17 cellular contexts compared by ENCODE assay signal in genomic region chr1:171642197-171642596, GRCh38. TPM values are rescaled to one million over a fixed set of nuclear protein-coding genes. Genes with fewer than 3 reads are reported as not detected.
DNase-seq lines count a peak whose midpoint lies in the region; ATAC-seq, FAIRE-seq and TF ChIP-seq lines count a peak whose summit lies in the region.
"Had no signal": no experiment of that assay in that cellular context is flagged by ENCODE, and none has a peak within 500 bp of the region (broad histone marks: within the 10 kb centered on the region; RNA-seq: fewer than 3 reads in every experiment).

No MANE protein-coding gene starts in this region.

- no peak for FAIRE-seq in K562 (lab: Jason Lieb, UNC)

- no peak overlapping the region for H3K27ac ChIP-seq in BLaER1
- H3K27ac ChIP-seq in HUES6 (ENCODE audit: low read depth, low read length), result peak overlapping the region; percentile 19; the same call in 1 of the 2 replicates
- H3K27ac ChIP-seq in K562 (ENCODE audit: extremely low read depth, low read depth, low read length), result no peak overlapping the region
- H3K27ac ChIP-seq in neural progenitor cell, result no peak overlapping the region
- no peak overlapping the region for H3K27ac ChIP-seq in hepatocyte
- H3K27ac ChIP-seq: BLaER1 treated with 17β-estradiol and CSF1 and Interleukin-3, amounts not matched to agents 10 nM and 100 nM had no signal

- no peak for ATAC-seq in K562

- DNase-seq in K562 (ENCODE audit: extremely low read depth in 1 of 4, low spot score in 3 of 4) (no peak), neural progenitor cell (ENCODE audit: low spot score) (no peak), MV-4-11 (lab: John Stamatoyannopoulos, UW) (no peak), hepatocyte (ENCODE audit: low spot score) (no peak), hippocampal formation (lab: John Stamatoyannopoulos, UW) (no peak)
- DNase-seq: 8988T; AML-193; Calu3; CD4-positive, CD25-positive, alpha-beta regulatory T cell; DMS 273 treated with DMSO at 0.1 percent for 48 hours; KBM-7 had no signal

- no peak overlapping the region for H3K27ac Mint-ChIP-seq in neural progenitor cell

- H3K4me3 Mint-ChIP-seq in neural progenitor cell, result no peak overlapping the region
- H3K4me3 Mint-ChIP-seq: CD4-positive, CD25-positive, alpha-beta regulatory T cell had no signal

- H3K9ac ChIP-seq in BLaER1, result no peak overlapping the region
- H3K9ac ChIP-seq in HUES6 (ENCODE audit: low read length), result peak overlapping the region; percentile 36
- no peak overlapping the region for H3K9ac ChIP-seq in K562 (ENCODE audit: insufficient read depth in 1 of 2, low read depth in 2 of 2, low read length in 2 of 2)
- no peak overlapping the region for H3K9ac ChIP-seq in neural progenitor cell

- no peaks in the 10 kb centered on the region for H3K9me3 Mint-ChIP-seq in neural progenitor cell

- H3K36me3 Mint-ChIP-seq in neural progenitor cell, result no peaks in the 10 kb centered on the region
- H3K36me3 Mint-ChIP-seq: CD4-positive, CD25-positive, alpha-beta regulatory T cell had no signal

- no peaks in the 10 kb centered on the region for H3K27me3 Mint-ChIP-seq in neural progenitor cell (ENCODE audit: insufficient read depth, low read depth)

- H3K4me1 Mint-ChIP-seq in neural progenitor cell, result peaks cover 10% of the 10 kb centered on the region

- no peak for TF ChIP-seq CTCF in K562 (IDR thresholded peaks at IDR 0.05 in 2 of 3, conservative IDR thresholded peaks at IDR 0.05 in 1 of 3; ENCODE audit: insufficient read depth in 2 of 3, low read depth in 1 of 3, low read length in 3 of 3)
- no peak for TF ChIP-seq CTCF in neural progenitor cell (IDR thresholded peaks at IDR 0.05)
- no peak for TF ChIP-seq CTCF in hepatocyte (IDR thresholded peaks at IDR 0.05; ENCODE audit: poor library complexity)

- TF ChIP-seq POLR2A in K562 (conservative IDR thresholded peaks at IDR 0.05), result no peak

- H3K4me1 ChIP-seq in BLaER1, result peaks cover 18% of the 10 kb centered on the region
- peaks cover 24% of the 10 kb centered on the region for H3K4me1 ChIP-seq in HUES6 (ENCODE audit: control insufficient read depth, insufficient read depth, low read length)
- peaks cover 0 to 4% of the 10 kb centered on the region in 2 experiments; a peak in 2 of 5 replicates for H3K4me1 ChIP-seq in K562 (replicated peaks in 1 of 2; ENCODE audit: control insufficient read depth in 2 of 2, insufficient read depth in 2 of 2, low read length in 2 of 2)
- peaks cover 4% of the 10 kb centered on the region for H3K4me1 ChIP-seq in neural progenitor cell
- peaks cover 4% of the 10 kb centered on the region for H3K4me1 ChIP-seq in hepatocyte (ENCODE audit: insufficient read depth)

- TF ChIP-seq EP300 in K562 (IDR thresholded peaks at IDR 0.05; ENCODE audit: low read length), result no peak

- in situ Hi-C loops in K562 (cut with MboI), result loop anchor here (5.0 kb wide), 1 partner anchor 340 kb away; no protein-coding TSS in a partner anchor

- WGBS in K562 (ENCODE audit: insufficient coverage, low coverage, missing lambda C conversion rate), result 0% methylated on average over 4 of the region's 4 CpGs
- 96% methylated on average over 4 of the region's 4 CpGs for WGBS in hepatocyte (ENCODE audit: low lambda C conversion rate, missing lambda C conversion rate)

- H3K9me1 ChIP-seq in K562 (ENCODE audit: control insufficient read depth, insufficient read depth, low read length), result no peaks in the 10 kb centered on the region

- POLR2A ChIA-PET in K562 (lab: Yijun Ruan, JAX), result interaction anchor here (0.7 to 0.8 kb wide), 2 partner anchors 10 to 44 kb away, joined by 3 to 5 read pairs; partner anchors contain the start of gene MYOC

- no peaks in the 10 kb centered on the region for H3K36me3 ChIP-seq in BLaER1
- no peaks in the 10 kb centered on the region for H3K36me3 ChIP-seq in HUES6 (ENCODE audit: control insufficient read depth, insufficient read depth, low read length)
- H3K36me3 ChIP-seq in K562 (ENCODE audit: control insufficient read depth, insufficient read depth, low read length), result no peaks in the 10 kb centered on the region
- H3K36me3 ChIP-seq in neural progenitor cell, result no peaks in the 10 kb centered on the region
- no peaks in the 10 kb centered on the region for H3K36me3 ChIP-seq in hepatocyte (replicated peaks; ENCODE audit: insufficient read depth, low read depth)
- H3K36me3 ChIP-seq: BLaER1 treated with 17β-estradiol and CSF1 and Interleukin-3, amounts not matched to agents 10 nM and 100 nM had no signal

- intact Hi-C loops in K562 (cut with micrococcal nuclease), result loop anchor here (10.0 kb wide), 1 partner anchor 783 kb away; the partner anchor contains the start of gene C1orf105

- H3K9me3 ChIP-seq in BLaER1 (no peaks in the 10 kb centered on the region), HUES6 (ENCODE audit: control insufficient read depth, insufficient read depth, low read depth, low read length) (no peaks in the 10 kb centered on the region), K562 (replicated peaks; ENCODE audit: control insufficient read depth, insufficient read depth, low read depth, low read length) (no peaks in the 10 kb centered on the region), neural progenitor cell (ENCODE audit: low read depth) (no peaks in the 10 kb centered on the region), hepatocyte (ENCODE audit: low read depth) (no peaks in the 10 kb centered on the region)
- H3K9me3 ChIP-seq: BLaER1 treated with 17β-estradiol and CSF1 and Interleukin-3, amounts not matched to agents 10 nM and 100 nM had no signal

- H4K20me1 ChIP-seq in BLaER1 (no peaks in the 10 kb centered on the region), K562 (replicated peaks; ENCODE audit: control insufficient read depth, insufficient read depth, low read length) (no peaks in the 10 kb centered on the region), neural progenitor cell (ENCODE audit: low read depth) (no peaks in the 10 kb centered on the region), hepatocyte (ENCODE audit: insufficient read depth, poor library complexity, severe bottlenecking) (no peaks in the 10 kb centered on the region)
- H4K20me1 ChIP-seq: BLaER1 treated with 17β-estradiol and CSF1 and Interleukin-3, amounts not matched to agents 10 nM and 100 nM had no signal

- peak overlapping the region; percentile 58 for H3K4me2 ChIP-seq in BLaER1
- H3K4me2 ChIP-seq in K562 (ENCODE audit: insufficient read depth, low read length), result no peak overlapping the region
- no peak overlapping the region for H3K4me2 ChIP-seq in neural progenitor cell
- no peak overlapping the region for H3K4me2 ChIP-seq in hepatocyte

- H2AFZ ChIP-seq in K562 (ENCODE audit: low read depth, low read length), result no peak overlapping the region
- peak overlapping the region; percentile 50 for H2AFZ ChIP-seq in neural progenitor cell (replicated peaks)
- no peak overlapping the region for H2AFZ ChIP-seq in hepatocyte

- BruUV-seq in K562 (replicated peaks; lab: Mats Ljungman, UMichigan), result no TSS peak

- H3K4me3 ChIP-seq in BLaER1 (no peak overlapping the region), HUES6 (ENCODE audit: low read depth, low read length) (no peak overlapping the region), K562 (no peak overlapping the region), neural progenitor cell (no peak overlapping the region), hepatocyte (no peak overlapping the region)
- H3K4me3 ChIP-seq: BLaER1 treated with 17β-estradiol and CSF1 and Interleukin-3, amounts not matched to agents 10 nM and 100 nM had no signal

- H3K27me3 ChIP-seq in BLaER1 (no peaks in the 10 kb centered on the region), HUES6 (ENCODE audit: control insufficient read depth, insufficient read depth, low read length) (no peaks in the 10 kb centered on the region), K562 (ENCODE audit: control insufficient read depth in 2 of 2, insufficient read depth in 2 of 2, low read length in 2 of 2) (peaks cover 2 to 28% of the 10 kb centered on the region in 2 experiments; a peak in 3 of 5 replicates), neural progenitor cell (no peaks in the 10 kb centered on the region), hepatocyte (no peaks in the 10 kb centered on the region)
- H3K27me3 ChIP-seq: BLaER1 treated with 17β-estradiol and CSF1 and Interleukin-3, amounts not matched to agents 10 nM and 100 nM had no signal

- H3F3A ChIP-seq in neural progenitor cell (ENCODE audit: low read depth), result no peaks in the 10 kb centered on the region

- H3K79me2 ChIP-seq in K562 (ENCODE audit: control insufficient read depth, insufficient read depth, low read length), result no peaks in the 10 kb centered on the region
- H3K79me2 ChIP-seq in neural progenitor cell (ENCODE audit: low read depth), result no peaks in the 10 kb centered on the region
- H3K79me2 ChIP-seq in hepatocyte, result no peaks in the 10 kb centered on the region

- CTCF ChIA-PET in K562 (lab: Yijun Ruan, JAX; ENCODE audit: low intra/inter-chr PET ratio), result no interaction called here

- TF ChIP-seq RAD21 in K562 (CRISPR knock-in tag; conservative IDR thresholded peaks at IDR 0.05 in 1 of 2, IDR thresholded peaks at IDR 0.05 in 1 of 2), result no peak

- H3K9me2 ChIP-seq in hepatocyte (replicated peaks; ENCODE audit: insufficient read depth), result no peaks in the 10 kb centered on the region

RNA-seq across cellular contexts. Expression of gene MYOC, which starts 10.3 kb away (rescaled TPM):
- not detected in 2 replicates for total RNA-seq in K562 (2011; cell fraction: chromatin; rRNA removed; ENCODE audit: low replicate concordance)
- not detected in 2 replicates for total RNA-seq in K562 (2011; cell fraction: nucleolus; rRNA removed)
- not detected in 2 replicates for total RNA-seq in K562 (2011; cell fraction: nucleoplasm; rRNA removed)
- total RNA-seq in K562 (2014; rRNA removed) (not detected in 2 replicates), K562 (2014; rRNA removed; fragmentation: Illumina TruSeq; extraction: Trizol) (not detected in 2 replicates), K562 (2015; rRNA removed; fragmentation: Illumina TruSeq; extraction: Trizol) (not detected in 2 replicates), K562 (2021) (not detected in 2 replicates), neural progenitor cell (ENCODE audit: low replicate concordance) (not detected in 2 replicates), hepatocyte (not detected in 2 replicates)
- polyA plus RNA-seq in K562 (2011; rRNA removed) (not detected in 2 replicates), K562 (2014; fragmentation: Illumina TruSeq; extraction: Trizol) (not detected in 2 replicates), K562 (2014; fragmentation: Nextera tagmentation; extraction: Ambion mirVana) (not detected), K562 (2014; rRNA removed) (not detected in 2 replicates), hepatocyte (not detected in 2 replicates)
- not detected in 2 replicates for polyA plus RNA-seq in K562 (2011; cell fraction: cytosol; rRNA removed)
- polyA plus RNA-seq in K562 (2011; cell fraction: nucleus; rRNA removed), result not detected in 2 replicates
- polyA plus RNA-seq in K562 (2012), result not detected in 2 replicates
- not detected in 2 replicates for polyA minus RNA-seq in K562 (2011; rRNA and poly(A)+ RNA removed)
- not detected in 2 replicates for polyA minus RNA-seq in K562 (2011; cell fraction: cytosol; rRNA and poly(A)+ RNA removed)
- not detected in 2 replicates for polyA minus RNA-seq in K562 (2011; cell fraction: nucleus; rRNA and poly(A)+ RNA removed)
- total RNA-seq: Calu3; CD4-positive, CD25-positive, alpha-beta regulatory T cell; Daoy; H7; HT1080 had no signal
- polyA plus RNA-seq: CD4-positive, CD25-positive, alpha-beta regulatory T cell had no signal

RNA-seq across cellular contexts. Expression of gene MYOCOS, which starts 20.2 kb away (rescaled TPM):
- 0.30 TPM in 1 of 2 replicates, not detected in the other for total RNA-seq in K562 (2011; cell fraction: chromatin; rRNA removed; ENCODE audit: low replicate concordance)
- total RNA-seq in K562 (2011; cell fraction: nucleolus; rRNA removed), result not detected in 2 replicates
- total RNA-seq in K562 (2011; cell fraction: nucleoplasm; rRNA removed), result 0.31 TPM in 1 of 2 replicates, not detected in the other
- total RNA-seq in K562 (2014; rRNA removed) (not detected in 2 replicates), K562 (2014; rRNA removed; fragmentation: Illumina TruSeq; extraction: Trizol) (0.07 TPM in 1 of 2 replicates, not detected in the other), K562 (2015; rRNA removed; fragmentation: Illumina TruSeq; extraction: Trizol) (0.07 TPM in 1 of 2 replicates, not detected in the other), K562 (2021) (not detected in 2 replicates), neural progenitor cell (ENCODE audit: low replicate concordance) (not detected in 2 replicates), hepatocyte (not detected in 2 replicates)
- polyA plus RNA-seq in K562 (2011; rRNA removed) (not detected in 2 replicates), K562 (2014; fragmentation: Illumina TruSeq; extraction: Trizol) (not detected in 2 replicates), K562 (2014; fragmentation: Nextera tagmentation; extraction: Ambion mirVana) (not detected), K562 (2014; rRNA removed) (not detected in 2 replicates), hepatocyte (not detected in 2 replicates)
- polyA plus RNA-seq in K562 (2011; cell fraction: cytosol; rRNA removed), result not detected in 2 replicates
- polyA plus RNA-seq in K562 (2011; cell fraction: nucleus; rRNA removed), result not detected in 2 replicates
- not detected in 2 replicates for polyA plus RNA-seq in K562 (2012)
- 0.07 TPM in 1 of 2 replicates, not detected in the other for polyA minus RNA-seq in K562 (2011; rRNA and poly(A)+ RNA removed)
- not detected in 2 replicates for polyA minus RNA-seq in K562 (2011; cell fraction: cytosol; rRNA and poly(A)+ RNA removed)
- not detected in 2 replicates for polyA minus RNA-seq in K562 (2011; cell fraction: nucleus; rRNA and poly(A)+ RNA removed)
- total RNA-seq: CD4-positive, CD25-positive, alpha-beta regulatory T cell; Daoy; H7; HT1080 had no signal
- polyA plus RNA-seq: CD4-positive, CD25-positive, alpha-beta regulatory T cell had no signal
